ENCODE assay signal across 20 cellular contexts in the genomic region with DNA sequence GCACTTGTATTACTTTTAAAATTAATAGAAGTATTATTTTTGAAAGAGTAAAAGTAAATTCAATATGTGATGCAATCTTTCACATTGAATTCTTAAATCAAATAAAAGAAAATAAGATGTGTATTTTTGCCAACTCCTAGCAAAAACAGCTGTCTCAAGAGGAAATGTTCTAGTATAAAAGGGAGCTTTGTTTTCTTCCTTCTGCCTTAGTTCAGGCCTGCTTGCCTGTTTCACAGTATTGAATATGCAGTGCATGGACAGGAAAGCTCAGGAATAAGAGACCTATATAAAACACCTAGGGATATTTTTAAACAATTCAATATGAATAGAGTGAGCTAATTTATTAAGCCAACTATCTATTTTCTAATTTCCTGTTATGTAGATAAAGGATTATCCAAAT.
"Had no signal": no experiment of that assay in that cellular context is flagged by ENCODE, and none has a peak within 500 bp of the region (broad histone marks: within the 10 kb centered on the region; RNA-seq: fewer than 3 reads in every experiment).

No MANE protein-coding gene starts in this region.

- DNase-seq: effector CD4-positive, alpha-beta T cell; endodermal cell; erythroblast; foreskin melanocyte; head of caudate nucleus; naive thymus-derived CD4-positive, alpha-beta T cell; nephron progenitor cell; psoas muscle; retina; sigmoid colon; stimulated activated CD4-positive, alpha-beta T cell treated with anti-CD3 and anti-CD28 coated beads, Interleukin-2, amount 100 ng/mL, for 24 hours; stimulated activated CD4-positive, alpha-beta T cell treated with anti-CD3 and anti-CD28 coated beads, Interleukin-4, amount 100 ng/mL, for 4 hours; stimulated activated naive CD4-positive, alpha-beta T cell; stomach; substantia nigra; trophoblast cell had no signal

- H3K9me3 ChIP-seq: psoas muscle, sigmoid colon, stomach, thoracic aorta had no signal

- ATAC-seq: naive thymus-derived CD4-positive, alpha-beta T cell; psoas muscle had no signal

- H3K36me3 ChIP-seq: sigmoid colon, stomach, thoracic aorta had no signal

- H3K4me3 ChIP-seq: coronary artery, psoas muscle, sigmoid colon, skin epidermis, stomach, thoracic aorta had no signal

- H3K4me1 ChIP-seq: parathyroid adenoma, psoas muscle, sigmoid colon, stomach had no signal

- H3K27me3 ChIP-seq: sigmoid colon, stomach had no signal

- H3K27ac ChIP-seq: coronary artery, parathyroid adenoma, psoas muscle, sigmoid colon, skin epidermis, stomach, thoracic aorta had no signal
